ENCODE assay signal across 8 cellular contexts in the genomic region with DNA sequence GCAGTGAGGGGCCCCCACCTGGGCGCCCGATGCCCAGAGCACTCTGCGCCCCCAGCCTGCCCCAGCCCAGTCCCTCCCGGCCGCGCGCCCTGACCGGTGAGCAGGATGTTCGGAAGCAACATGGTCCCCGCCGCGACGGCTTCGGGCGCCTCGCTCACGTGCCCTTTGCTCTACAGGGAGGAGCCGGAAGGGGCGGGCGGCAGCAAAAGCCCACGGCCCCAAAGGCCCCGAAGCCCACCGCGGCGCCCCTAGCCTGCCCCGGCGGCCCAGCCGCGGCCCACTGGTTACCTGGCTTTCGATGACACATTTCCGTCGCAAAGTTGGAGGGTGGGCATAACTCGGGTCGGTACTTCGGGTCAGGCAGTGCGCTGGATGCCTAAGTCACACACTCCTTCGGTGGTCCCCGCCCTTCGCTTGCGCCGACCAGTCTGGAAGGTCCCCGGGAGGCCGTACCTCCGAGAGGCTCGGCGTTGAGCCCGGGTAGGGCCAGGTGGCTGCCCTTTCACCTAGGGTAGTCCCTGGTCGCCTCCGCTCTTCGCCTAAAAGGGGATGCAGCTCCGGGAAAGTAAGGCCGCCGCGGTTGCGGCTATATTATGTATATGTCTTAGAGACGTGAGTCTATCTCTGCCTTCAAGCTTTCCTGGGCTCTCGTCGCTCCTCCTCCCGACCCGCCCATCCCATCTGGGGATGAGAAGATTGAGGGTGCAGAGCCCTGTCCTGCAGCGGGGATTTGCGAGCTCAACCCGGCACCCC. TPM values are rescaled to one million over a fixed set of nuclear protein-coding genes. Genes with fewer than 3 reads are reported as not detected.
DNase-seq lines count a peak whose midpoint lies in the region; FAIRE-seq and TF ChIP-seq lines count a peak whose summit lies in the region.

A gene (minus strand): TSS at position 152 of the 753 bp plus-strand sequence. CDS start 30 bp downstream, at position 122.
A gene with protein sequence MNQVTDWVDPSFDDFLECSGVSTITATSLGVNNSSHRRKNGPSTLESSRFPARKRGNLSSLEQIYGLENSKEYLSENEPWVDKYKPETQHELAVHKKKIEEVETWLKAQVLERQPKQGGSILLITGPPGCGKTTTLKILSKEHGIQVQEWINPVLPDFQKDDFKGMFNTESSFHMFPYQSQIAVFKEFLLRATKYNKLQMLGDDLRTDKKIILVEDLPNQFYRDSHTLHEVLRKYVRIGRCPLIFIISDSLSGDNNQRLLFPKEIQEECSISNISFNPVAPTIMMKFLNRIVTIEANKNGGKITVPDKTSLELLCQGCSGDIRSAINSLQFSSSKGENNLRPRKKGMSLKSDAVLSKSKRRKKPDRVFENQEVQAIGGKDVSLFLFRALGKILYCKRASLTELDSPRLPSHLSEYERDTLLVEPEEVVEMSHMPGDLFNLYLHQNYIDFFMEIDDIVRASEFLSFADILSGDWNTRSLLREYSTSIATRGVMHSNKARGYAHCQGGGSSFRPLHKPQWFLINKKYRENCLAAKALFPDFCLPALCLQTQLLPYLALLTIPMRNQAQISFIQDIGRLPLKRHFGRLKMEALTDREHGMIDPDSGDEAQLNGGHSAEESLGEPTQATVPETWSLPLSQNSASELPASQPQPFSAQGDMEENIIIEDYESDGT (plus strand): TSS at position 450 of the 753 bp plus-strand sequence. CDS start 2,391 bp downstream, outside the sequence.
A gene with protein sequence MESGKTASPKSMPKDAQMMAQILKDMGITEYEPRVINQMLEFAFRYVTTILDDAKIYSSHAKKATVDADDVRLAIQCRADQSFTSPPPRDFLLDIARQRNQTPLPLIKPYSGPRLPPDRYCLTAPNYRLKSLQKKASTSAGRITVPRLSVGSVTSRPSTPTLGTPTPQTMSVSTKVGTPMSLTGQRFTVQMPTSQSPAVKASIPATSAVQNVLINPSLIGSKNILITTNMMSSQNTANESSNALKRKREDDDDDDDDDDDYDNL (minus strand): TSS at position 152 of the 753 bp plus-strand sequence. CDS start 3,783 bp downstream, outside the sequence.

- no peaks in the 10 kb centered on the region for H3K9me2 ChIP-seq in Loucy (replicated peaks; ENCODE audit: low read depth, low read length)

- peak within 1 kb of the TSS; percentile 97 to 100 (median 99) for H3K4me3 Mint-ChIP-seq in nephron
- peak within 1 kb of the TSS; percentile 96 for H3K4me3 Mint-ChIP-seq in stimulated activated naive CD8-positive, alpha-beta T cell treated with anti-CD3 and anti-CD28 coated beads, Interleukin-15, Interleukin-2, amounts not matched to agents 100 ng/mL and 50 ng/mL, for 24 hours

- no peaks in the 10 kb centered on the region for H3K27me3 Mint-ChIP-seq in nephron (ENCODE audit: low read depth)
- H3K27me3 Mint-ChIP-seq in stimulated activated naive CD8-positive, alpha-beta T cell treated with anti-CD3 and anti-CD28 coated beads, Interleukin-15, Interleukin-2, amounts not matched to agents 100 ng/mL and 50 ng/mL, for 24 hours: no peaks in the 10 kb centered on the region

- no peaks in the 10 kb centered on the region for H3F3A ChIP-seq in Loucy (ENCODE audit: low read depth)

- H4K20me1 ChIP-seq in Loucy (ENCODE audit: insufficient read depth, low read length, poor library complexity, severe bottlenecking): peaks cover 59% of the 10 kb centered on the region

- H3K4me2 ChIP-seq in Loucy (ENCODE audit: low read depth, low read length, poor library complexity, severe bottlenecking): peak within 1 kb of the TSS; percentile 99

- H3K4me3 ChIP-seq in Loucy (ENCODE audit: low read length, poor library complexity, severe bottlenecking) (peak within 1 kb of the TSS; percentile 97), fibroblast of the aortic adventitia (ENCODE audit: low read depth, low read length) (peak within 1 kb of the TSS; percentile 94)

- no peak for TF ChIP-seq CTCF in Loucy (conservative IDR thresholded peaks at IDR 0.05; ENCODE audit: low read length)
- TF ChIP-seq CTCF in fibroblast of the aortic adventitia (IDR thresholded peaks at IDR 0.05; ENCODE audit: insufficient read depth, low read length): no peak
- TF ChIP-seq CTCF in nephron (IDR thresholded peaks at IDR 0.05; ENCODE audit: unreplicated experiment in 3 of 3): no peak

- peak; percentile 81 for FAIRE-seq in H54 (lab: Jason Lieb, UNC)

- peaks cover 19% of the 10 kb centered on the region; the same call in 1 of the 2 replicates for H3K36me3 ChIP-seq in Loucy (ENCODE audit: insufficient read depth, low read length)

- no peaks in the 10 kb centered on the region for H3K9me3 Mint-ChIP-seq in nephron
- H3K9me3 Mint-ChIP-seq in stimulated activated naive CD8-positive, alpha-beta T cell treated with anti-CD3 and anti-CD28 coated beads, Interleukin-15, Interleukin-2, amounts not matched to agents 100 ng/mL and 50 ng/mL, for 24 hours: no peaks in the 10 kb centered on the region

- peaks cover 24% of the 10 kb centered on the region for H3K36me3 Mint-ChIP-seq in nephron (ENCODE audit: low read depth)
- peaks cover 38% of the 10 kb centered on the region for H3K36me3 Mint-ChIP-seq in stimulated activated naive CD8-positive, alpha-beta T cell treated with anti-CD3 and anti-CD28 coated beads, Interleukin-15, Interleukin-2, amounts not matched to agents 100 ng/mL and 50 ng/mL, for 24 hours (ENCODE audit: low read depth)

- no peaks in the 10 kb centered on the region for H3K9me3 ChIP-seq in Loucy (ENCODE audit: insufficient read depth, low read depth, low read length)

- peak within 1 kb of the TSS; percentile 96 for H3K9ac ChIP-seq in Loucy (ENCODE audit: low read depth, low read length, poor library complexity, severe bottlenecking)

- peak within 1 kb of the TSS; percentile 93 for H2AFZ ChIP-seq in Loucy (ENCODE audit: low read length)

- DNase-seq in EL (peak; percentile 91), H54 (ENCODE audit: insufficient read length, low spot score) (peak; percentile 83), fibroblast of the aortic adventitia (ENCODE audit: low read depth) (peak; percentile 93)
- peak; percentile 89 for DNase-seq in activated effector memory CD4-positive, alpha-beta T cell treated with Interleukin-2 at 50 U/mL for 16 hours

- peak within 1 kb of the TSS; percentile 100 for H3K27ac Mint-ChIP-seq in nephron
- peak within 1 kb of the TSS; percentile 97 for H3K27ac Mint-ChIP-seq in stimulated activated naive CD8-positive, alpha-beta T cell treated with anti-CD3 and anti-CD28 coated beads, Interleukin-15, Interleukin-2, amounts not matched to agents 100 ng/mL and 50 ng/mL, for 24 hours

- TF ChIP-seq POLR2A in H54 (IDR thresholded peaks at IDR 0.05; ENCODE audit: low read depth, low read length) (peak; percentile 83), Raji (IDR thresholded peaks at IDR 0.05; ENCODE audit: insufficient read depth, low read depth, low read length) (peak; percentile 92)

- H3K4me1 Mint-ChIP-seq in nephron: peaks cover 24% of the 10 kb centered on the region
- peaks cover 42% of the 10 kb centered on the region for H3K4me1 Mint-ChIP-seq in stimulated activated naive CD8-positive, alpha-beta T cell treated with anti-CD3 and anti-CD28 coated beads, Interleukin-15, Interleukin-2, amounts not matched to agents 100 ng/mL and 50 ng/mL, for 24 hours (ENCODE audit: low read depth)

- H3K79me2 ChIP-seq in Loucy (ENCODE audit: insufficient read depth, low read length): peaks cover 75% of the 10 kb centered on the region

- no peaks in the 10 kb centered on the region for H3K27me3 ChIP-seq in Loucy (ENCODE audit: insufficient read depth, low read length, poor library complexity, severe bottlenecking)

- peaks cover 42% of the 10 kb centered on the region for H3K4me1 ChIP-seq in Loucy (ENCODE audit: insufficient read depth, low read length, poor library complexity, severe bottlenecking)

RNA-seq across cellular contexts. Expression of the first gene that starts in this region (rescaled TPM):
- 47.3 and 55.2 TPM in 2 replicates for total RNA-seq in fibroblast of the aortic adventitia (ENCODE audit: low replicate concordance)

RNA-seq across cellular contexts. Expression of the second gene that starts in this region (rescaled TPM):
- 26.1 and 28.6 TPM in 2 replicates for total RNA-seq in fibroblast of the aortic adventitia (ENCODE audit: low replicate concordance)

RNA-seq across cellular contexts. Expression of the third gene that starts in this region (rescaled TPM):
- 29.3 and 86.2 TPM in 2 replicates for total RNA-seq in fibroblast of the aortic adventitia (ENCODE audit: low replicate concordance)

Comparison
In these comparisons a context has a peak if more than half of its experiments do, and no peak if none do; other contexts are left out.
1. Peak in every context shown above with its lines: DNase-seq and H3K4me3 ChIP-seq.